11 cellular contexts compared by ENCODE assay signal in genomic region chr18:12880532-12880892, GRCh38. TPM values are rescaled to one million over a fixed set of nuclear protein-coding genes. Genes with fewer than 3 reads are reported as not detected.
A peak's percentile ranks its signal among the peaks of the same experiment; 100 is the strongest.
DNase-seq lines count a peak whose midpoint lies in the region; ATAC-seq, FAIRE-seq and TF ChIP-seq lines count a peak whose summit lies in the region.
"Had no signal": no experiment of that assay in that cellular context is flagged by ENCODE, and none has a peak within 500 bp of the region (broad histone marks: within the 10 kb centered on the region; RNA-seq: fewer than 3 reads in every experiment).

No MANE protein-coding gene starts in this region.

- peak overlapping the region; percentile 93 for H3K4me3 Mint-ChIP-seq in activated naive CD8-positive, alpha-beta T cell

- TF ChIP-seq POLR2A in GM12891 (IDR thresholded peaks at IDR 0.05; ENCODE audit: low read depth, low read length): no peak
- no peak for TF ChIP-seq POLR2A in adrenal gland (IDR thresholded peaks at IDR 0.05)

- no peaks in the 10 kb centered on the region for H3K9me3 ChIP-seq in neutrophil
- H3K9me3 ChIP-seq in adrenal gland (replicated peaks in 1 of 3): no peaks in the 10 kb centered on the region
- H3K9me3 ChIP-seq: mucosa of descending colon had no signal

- H3K4me3 ChIP-seq in neutrophil (ENCODE audit: low read depth in 1 of 2, low read length in 1 of 2) (peak overlapping the region in 1 of 2 experiments; percentile 7), adrenal gland (no peak overlapping the region)
- H3K4me3 ChIP-seq: mucosa of descending colon had no signal

- FAIRE-seq in GM12891 (lab: Jason Lieb, UNC): no peak

- WGBS in adrenal gland, 4 donors: 46 to 70% (median 60%) methylated on average over 3 of the region's 3 CpGs

- intact Hi-C loops in adrenal gland (cut with DNase I): no loop called here

- H3K36me3 ChIP-seq in neutrophil (no peaks in the 10 kb centered on the region), adrenal gland (replicated peaks in 1 of 2) (no peaks in the 10 kb centered on the region)

- peaks cover 7% of the 10 kb centered on the region for H3K36me3 Mint-ChIP-seq in activated naive CD8-positive, alpha-beta T cell

- no peaks in the 10 kb centered on the region for H3K9me3 Mint-ChIP-seq in activated naive CD8-positive, alpha-beta T cell (ENCODE audit: low read depth)

- H3K27ac ChIP-seq in neutrophil: peak overlapping the region; percentile 87
- H3K27ac ChIP-seq in adrenal gland: peak overlapping the region in 2 of 5 donors; percentile 39 to 74

- no peak for TF ChIP-seq CTCF in neutrophil (IDR thresholded peaks at IDR 0.05)
- no peak for TF ChIP-seq CTCF in adrenal gland (IDR thresholded peaks at IDR 0.05)

- no peaks in the 10 kb centered on the region for H3K27me3 Mint-ChIP-seq in activated naive CD8-positive, alpha-beta T cell

- H3K4me1 Mint-ChIP-seq in activated naive CD8-positive, alpha-beta T cell (ENCODE audit: low read depth): peaks cover 66% of the 10 kb centered on the region

- peaks cover 45 to 46% of the 10 kb centered on the region in 2 experiments for H3K4me1 ChIP-seq in neutrophil (ENCODE audit: control insufficient read depth in 1 of 2, insufficient read depth in 1 of 2, low read depth in 1 of 2, low read length in 1 of 2)
- peaks cover 5 to 39% of the 10 kb centered on the region in 2 donors for H3K4me1 ChIP-seq in adrenal gland (replicated peaks in 1 of 2)

- H3K27me3 ChIP-seq in neutrophil (no peaks in the 10 kb centered on the region), adrenal gland (no peaks in the 10 kb centered on the region)

- ATAC-seq in GM19023 (IDR thresholded peaks at IDR 0.05; ENCODE audit: unreplicated experiment): no peak
- ATAC-seq: mucosa of descending colon had no signal

- H3K27ac Mint-ChIP-seq in activated naive CD8-positive, alpha-beta T cell: peak overlapping the region; percentile 3

- DNase-seq in GM12891 (ENCODE audit: insufficient read length, low spot score) (no peak), NOMO-1 treated with DMSO at 0.1 percent for 48 hours (lab: John Stamatoyannopoulos, UW; ENCODE audit: unreplicated experiment) (peak; percentile 75), adrenal gland (no peak), NCI-H510A (lab: John Stamatoyannopoulos, UW) (no peak)
- DNase-seq: effector CD4-positive, alpha-beta T cell; mucosa of descending colon; NCI-H2081; SHP77 had no signal

TF ChIP-seq in GM12891, 5 proteins besides CTCF, POLR2A, EP300 and RAD21:
- TF ChIP-seq PAX5 (IDR thresholded peaks at IDR 0.05; ENCODE audit: insufficient read depth, low read length, severe bottlenecking) (no peak), SPI1 (IDR thresholded peaks at IDR 0.05; ENCODE audit: low read depth, low read length) (peak; percentile 58)

RNA-seq across cellular contexts. Expression of gene PTPN2, which starts 3.5 kb away (rescaled TPM):
- polyA plus RNA-seq in GM12891 (2012; ENCODE audit: low read depth, missing spikeins): 28.7 TPM
- 10 to 100 TPM; 13.1 to 38.6 (median 30.4) TPM for total RNA-seq in adrenal gland
- 10 to 100 TPM; 20.9 to 60.4 (median 36.4) TPM for polyA plus RNA-seq in adrenal gland
